8 cellular contexts compared by ENCODE assay signal in the genomic region with DNA sequence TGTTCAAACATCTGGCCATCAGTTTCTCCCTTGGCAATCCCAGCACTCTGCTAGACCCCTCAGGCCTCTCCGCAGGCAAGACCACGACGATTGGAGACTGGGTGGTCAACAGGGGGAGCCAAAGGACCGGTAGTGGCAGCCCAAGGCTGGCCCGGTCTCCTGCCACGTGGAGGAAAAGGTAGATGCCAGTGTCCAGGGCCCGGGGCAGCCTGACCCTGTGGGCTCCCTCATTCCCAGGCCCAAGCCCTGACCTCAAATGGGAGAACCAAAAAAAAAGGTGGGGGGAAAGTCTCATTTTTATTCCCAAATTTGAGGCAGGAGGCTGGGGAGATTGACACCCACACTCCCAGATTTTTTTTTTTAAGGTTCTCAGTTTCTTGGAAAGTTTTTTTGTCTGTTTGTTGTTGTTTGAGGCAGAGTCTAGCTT. TPM values are rescaled to one million over a fixed set of nuclear protein-coding genes. Genes with fewer than 3 reads are reported as not detected.
DNase-seq lines count a peak whose midpoint lies in the region; ATAC-seq and TF ChIP-seq lines count a peak whose summit lies in the region.

No MANE protein-coding gene starts in this region.

- POLR2A ChIA-PET in RWPE1 (lab: Yijun Ruan, JAX; ENCODE audit: low non-redundant PET) = interaction anchor here (1.2 kb wide), 1 partner anchor 57 kb away, joined by 6 read pairs; no protein-coding TSS in a partner anchor

- peak; percentile 85 for TF ChIP-seq CTCF in LNCaP clone FGC (IDR thresholded peaks at IDR 0.05; ENCODE audit: control insufficient read depth, extremely low read depth, insufficient read depth)
- TF ChIP-seq CTCF in RWPE1 (conservative IDR thresholded peaks at IDR 0.05; ENCODE audit: low read depth) = peak; percentile 93
- peak in 2 of 3 donors; percentile 62 to 67 for TF ChIP-seq CTCF in omental fat pad (IDR thresholded peaks at IDR 0.05)
- peak; percentile 89 for TF ChIP-seq CTCF in thoracic aorta (IDR thresholded peaks at IDR 0.05)

- peaks cover 16 to 33% of the 10 kb centered on the region in 2 donors for H3K4me1 ChIP-seq in thoracic aorta (ENCODE audit: control insufficient read depth in 1 of 2, low read depth in 2 of 2)

- H3K4me3 ChIP-seq in LNCaP clone FGC (ENCODE audit: low read depth, low read length) (no peak overlapping the region), thoracic aorta (no peak overlapping the region)

- no peaks in the 10 kb centered on the region for H3K27me3 ChIP-seq in thoracic aorta (replicated peaks; ENCODE audit: insufficient read depth)

- CTCF ChIA-PET in RWPE1 (lab: Yijun Ruan, JAX) = interaction anchor here (0.6 to 2.5 kb wide), 28 partner anchors 10 to 310 kb away, joined by 3 to 28 read pairs (median 4); a partner anchor contains a TSS

- H3K27ac ChIP-seq in RWPE1 (peak overlapping the region; percentile 55), thoracic aorta (no peak overlapping the region)

- DNase-seq in EL (peak; percentile 79), LNCaP clone FGC (ENCODE audit: low read depth) (no peak), RWPE1 (ENCODE audit: low spot score) (peak; percentile 85), fibroblast of the conjunctiva (ENCODE audit: low read depth) (peak; percentile 71), omental fat pad (ENCODE audit: low spot score) (peak; percentile 75), thoracic aorta (ENCODE audit: low spot score) (no peak)
- peak; percentile 59 to 72 for DNase-seq in activated T-helper 1 cell treated with anti-CD3 and anti-CD28 coated beads, Interleukin-2, amount 50 U/mL, for 16 hours (ENCODE audit: low read depth in 1 of 2, low spot score in 1 of 2)

- H3K9me3 ChIP-seq in thoracic aorta = no peaks in the 10 kb centered on the region

- ATAC-seq in omental fat pad (ENCODE audit: low FRiP score) = peak; percentile 68
- ATAC-seq in thoracic aorta (ENCODE audit: insufficient number of reproducible peaks, low FRiP score, low read depth) = no peak
- ATAC-seq in HG03139 (IDR thresholded peaks at IDR 0.05; ENCODE audit: unreplicated experiment) = no peak

- no peaks in the 10 kb centered on the region for H3K36me3 ChIP-seq in thoracic aorta

RNA-seq across cellular contexts. Expression of a gene that starts 24.8 kb away (rescaled TPM):
- total RNA-seq in omental fat pad (100 to 1,000 TPM; 315 to 566 (median 427) TPM), thoracic aorta (100 to 1,000 TPM; 367 to 608 TPM)

RNA-seq across cellular contexts. Expression of a gene that starts 29.7 kb away (rescaled TPM):
- total RNA-seq in omental fat pad (not detected), thoracic aorta (not detected)

RNA-seq across cellular contexts. Expression of a gene that starts 34.6 kb away (rescaled TPM):
- total RNA-seq in omental fat pad = 100 to 1,000 TPM; 323 to 723 (median 337) TPM
- 1,000 to 10,000 TPM in 1 of 2 donors, 100 to 1,000 TPM in 1; 514 to 1,429 TPM for total RNA-seq in thoracic aorta

RNA-seq across cellular contexts. Expression of a gene that starts 38.1 kb away (rescaled TPM):
- total RNA-seq in omental fat pad (1 to 10 TPM in 3 of 4 donors, not detected in 1; 1.7 to 3.2 (median 2.7) TPM), thoracic aorta (10 to 100 TPM in 1 of 2 donors, 1 to 10 TPM in 1; 3.1 to 25.0 TPM)

RNA-seq across cellular contexts. Expression of a gene that starts 50.5 kb away (rescaled TPM):
- total RNA-seq in omental fat pad (not detected), thoracic aorta (not detected)

Comparison
In these comparisons a context has a peak if more than half of its experiments do, and no peak if none do; other contexts are left out.
1. DNase-seq: peak in EL (single experiment), RWPE1 (single experiment), activated T-helper 1 cell treated with anti-CD3 and anti-CD28 coated beads, Interleukin-2, amount 50 U/mL, for 16 hours (2 of 2), fibroblast of the conjunctiva (single experiment) and omental fat pad (single experiment); none in LNCaP clone FGC (single experiment) and thoracic aorta (single experiment).
2. Peak in every context shown above with its lines, with median percentiles within 50 percentile points of each other: CTCF ChIP-seq.